10 cellular contexts compared by ENCODE assay signal in the genomic region with DNA sequence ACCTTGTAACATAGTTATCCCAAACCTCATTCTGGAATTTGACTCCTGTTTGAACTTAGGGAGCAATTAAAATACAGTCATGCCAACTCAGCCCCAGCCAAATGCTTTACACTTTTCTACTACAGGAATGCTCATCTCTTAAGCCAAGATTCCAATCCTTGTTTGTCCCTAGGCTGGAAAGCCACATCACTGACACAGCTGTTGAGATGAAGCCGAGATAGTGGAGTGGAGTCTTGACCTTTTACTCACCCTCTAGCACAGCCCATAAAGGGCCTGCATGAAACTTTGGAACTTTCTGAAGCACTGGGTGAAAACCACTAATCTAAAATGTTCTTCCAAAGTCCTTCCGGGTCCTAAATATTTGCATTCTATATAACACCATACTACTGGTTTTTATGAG.
DNase-seq lines count a peak whose midpoint lies in the region; ATAC-seq and TF ChIP-seq lines count a peak whose summit lies in the region.
"Had no signal": no experiment of that assay in that cellular context is flagged by ENCODE, and none has a peak within 500 bp of the region (broad histone marks: within the 10 kb centered on the region; RNA-seq: fewer than 3 reads in every experiment).

No MANE protein-coding gene starts in this region.

- H3K27ac Mint-ChIP-seq in activated CD4-positive, alpha-beta T cell treated with anti-CD3 and anti-CD28 coated beads for 36 hours: no peak overlapping the region
- H3K27ac Mint-ChIP-seq: activated T-helper 2 cell treated with anti-CD3 and anti-CD28 coated beads, Interferon-gamma antibody, Interleukin-2, Interleukin-4, amounts not matched to agents 10 μg/mL and 5 μg/mL and 100 μg/mL, durations not matched to agents 14 hours and 24 hours and 36 hours had no signal

- CTCF ChIA-PET in activated CD4-positive, alpha-beta T cell treated with anti-CD3 and anti-CD28 coated beads for 36 hours (lab: Charles Lee): interaction anchor here (0.6 kb wide), 1 partner anchor 1108 kb away, joined by 3 read pairs; no protein-coding TSS in a partner anchor

- H3K27me3 Mint-ChIP-seq in activated CD4-positive, alpha-beta T cell treated with anti-CD3 and anti-CD28 coated beads for 36 hours: no peaks in the 10 kb centered on the region

- H3K4me1 ChIP-seq in RWPE2 (ENCODE audit: insufficient read depth, poor library complexity, severe bottlenecking) (no peaks in the 10 kb centered on the region), heart left ventricle (peaks cover 0 to 13% (median 7%) of the 10 kb centered on the region in 12 donors)

- no peaks in the 10 kb centered on the region for H3K36me3 ChIP-seq in RWPE2 (ENCODE audit: low read depth)
- no peaks in the 10 kb centered on the region for H3K36me3 ChIP-seq in heart left ventricle
- H3K36me3 ChIP-seq: neutrophil had no signal

- intact Hi-C loops in heart left ventricle (cut with DNase I): loop anchor here in 8 of 10 donors (5.0 to 10.0 kb wide), 5 partner anchors 207 to 460 kb away; no protein-coding TSS in a partner anchor
- intact Hi-C loops in activated CD4-positive, alpha-beta T cell treated with anti-CD3 and anti-CD28 coated beads for 36 hours (cut with DNase I, micrococcal nuclease): loop anchor here in 1 of 2 experiments (2.0 kb wide), 1 partner anchor 217 kb away; no protein-coding TSS in a partner anchor

- H3K9me3 ChIP-seq in RWPE2 (ENCODE audit: severe bottlenecking) (no peaks in the 10 kb centered on the region), heart left ventricle (no peaks in the 10 kb centered on the region)
- H3K9me3 ChIP-seq: neutrophil had no signal

- TF ChIP-seq POLR2A in heart left ventricle (IDR thresholded peaks at IDR 0.05): no peak

- TF ChIP-seq CTCF in RWPE2 (IDR thresholded peaks at IDR 0.05; ENCODE audit: poor library complexity, severe bottlenecking) (no peak), heart left ventricle (IDR thresholded peaks at IDR 0.05) (no peak)

- POLR2A ChIA-PET in activated CD4-positive, alpha-beta T cell treated with anti-CD3 and anti-CD28 coated beads for 36 hours (lab: Charles Lee): no interaction called here

- H3K27ac ChIP-seq in RWPE2 (ENCODE audit: poor library complexity, severe bottlenecking) (no peak overlapping the region), heart left ventricle (no peak overlapping the region)
- H3K27ac ChIP-seq: neutrophil had no signal

- H3K36me3 Mint-ChIP-seq in activated CD4-positive, alpha-beta T cell treated with anti-CD3 and anti-CD28 coated beads for 36 hours (ENCODE audit: low read depth): no peaks in the 10 kb centered on the region

- H3K4me3 Mint-ChIP-seq in activated CD4-positive, alpha-beta T cell treated with anti-CD3 and anti-CD28 coated beads for 36 hours: no peak overlapping the region

- ATAC-seq in RWPE2 (ENCODE audit: low read depth): peak; percentile 35; the same call in 1 of the 3 replicates
- peak in 3 of 4 donors; percentile 71 to 87 (median 79) for ATAC-seq in heart left ventricle
- ATAC-seq in activated CD4-positive, alpha-beta T cell treated with anti-CD3 and anti-CD28 coated beads for 36 hours: no peak
- ATAC-seq in GM18870 (IDR thresholded peaks at IDR 0.05; ENCODE audit: unreplicated experiment): no peak

- no peaks in the 10 kb centered on the region for H3K9me3 Mint-ChIP-seq in activated CD4-positive, alpha-beta T cell treated with anti-CD3 and anti-CD28 coated beads for 36 hours (ENCODE audit: low read depth)
- H3K9me3 Mint-ChIP-seq: activated T-helper 2 cell treated with anti-CD3 and anti-CD28 coated beads, Interferon-gamma antibody, Interleukin-2, Interleukin-4, amounts not matched to agents 10 μg/mL and 5 μg/mL and 100 μg/mL, durations not matched to agents 14 hours and 24 hours and 36 hours had no signal

- H3K27me3 ChIP-seq in RWPE2 (ENCODE audit: insufficient read depth, poor library complexity, severe bottlenecking) (no peaks in the 10 kb centered on the region), heart left ventricle (no peaks in the 10 kb centered on the region)
- H3K27me3 ChIP-seq: neutrophil had no signal

- H3K4me3 ChIP-seq in RWPE2 (ENCODE audit: severe bottlenecking) (no peak overlapping the region), heart left ventricle (no peak overlapping the region), skeletal muscle cell (ENCODE audit: low read depth, low read length) (no peak overlapping the region)

- no peaks in the 10 kb centered on the region for H3K4me1 Mint-ChIP-seq in activated CD4-positive, alpha-beta T cell treated with anti-CD3 and anti-CD28 coated beads for 36 hours

- WGBS in heart left ventricle, 4 donors: 57 to 84% (median 61%) methylated on average over 2 of the region's 2 CpGs

- peak; percentile 78 for DNase-seq in GM04504 (ENCODE audit: low read depth)
- no peak for DNase-seq in RWPE2 (ENCODE audit: low spot score)
- DNase-seq in heart left ventricle: peak in 1 of 5 donors; percentile 18
- DNase-seq in skeletal muscle cell (ENCODE audit: low read depth): peak; percentile 29
- DNase-seq in activated CD4-positive, alpha-beta T cell treated with anti-CD3 and anti-CD28 coated beads for 36 hours: no peak
- no peak for DNase-seq in mucosa of gallbladder (ENCODE audit: low spot score)
- DNase-seq in NCI-H82 (lab: John Stamatoyannopoulos, UW): no peak

Comparison
In these comparisons a context has a peak if more than half of its experiments do, and no peak if none do; other contexts are left out.
1. DNase-seq: peak in GM04504 (single experiment) and skeletal muscle cell (single experiment); none in RWPE2 (single experiment), activated CD4-positive, alpha-beta T cell treated with anti-CD3 and anti-CD28 coated beads for 36 hours (single experiment), mucosa of gallbladder (single experiment) and NCI-H82 (single experiment).
2. ATAC-seq: peak in RWPE2 (single experiment) and heart left ventricle (3 of 4); none in activated CD4-positive, alpha-beta T cell treated with anti-CD3 and anti-CD28 coated beads for 36 hours (single experiment) and GM18870 (single experiment).